In the genomic region with DNA sequence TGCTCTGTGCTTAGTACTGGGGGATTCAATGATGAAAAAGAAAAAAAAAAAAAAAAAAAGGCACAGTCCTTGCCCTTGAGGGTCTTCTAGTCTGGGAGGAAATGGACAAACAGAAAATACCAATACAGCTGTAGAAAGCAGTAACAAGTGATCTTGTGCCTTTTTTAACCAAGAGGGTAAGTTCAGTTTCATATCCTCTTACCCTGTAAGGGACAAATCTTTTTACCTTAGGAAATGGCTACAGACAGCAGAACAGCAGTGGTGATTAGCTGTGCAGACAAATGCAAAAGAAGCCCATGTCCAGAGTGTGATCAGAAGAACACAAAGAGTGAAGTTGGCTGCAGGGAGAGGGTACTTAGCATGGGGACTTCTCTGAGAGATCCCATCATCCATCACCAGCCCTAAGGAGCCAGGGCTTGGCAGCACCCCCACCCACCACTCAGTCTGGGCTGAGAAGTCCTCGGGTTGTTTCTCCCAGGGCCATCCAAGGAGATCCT, we compare ENCODE assay signal across 12 cellular contexts.
DNase-seq lines count a peak whose midpoint lies in the region; ATAC-seq, FAIRE-seq and TF ChIP-seq lines count a peak whose summit lies in the region.
"Had no signal": no experiment of that assay in that cellular context is flagged by ENCODE, and none has a peak within 500 bp of the region (broad histone marks: within the 10 kb centered on the region; RNA-seq: fewer than 3 reads in every experiment).

No MANE protein-coding gene starts in this region.

- H3K4me3 ChIP-seq in body of pancreas = no peak overlapping the region
- H3K4me3 ChIP-seq: lung had no signal

- ATAC-seq in GM19438 (IDR thresholded peaks at IDR 0.05; ENCODE audit: low read depth, unreplicated experiment) (peak; percentile 69), HG03066 (IDR thresholded peaks at IDR 0.05; ENCODE audit: low read depth, unreplicated experiment) (peak; percentile 57), body of pancreas (peak; percentile 16)

- DNase-seq in D721Med (ENCODE audit: insufficient read length, low spot score) (no peak), body of pancreas (no peak), glomerular visceral epithelial cell (ENCODE audit: extremely low spot score) (no peak), KG1 (lab: John Stamatoyannopoulos, UW) (no peak), NCI-H1417 (lab: John Stamatoyannopoulos, UW) (no peak), NCI-H446 (lab: John Stamatoyannopoulos, UW) (no peak)
- DNase-seq: anterior cingulate cortex, Karpas-422, WERI-Rb-1 had no signal

- no peaks in the 10 kb centered on the region for H3K27me3 ChIP-seq in body of pancreas

- TF ChIP-seq CTCF in D721Med (IDR thresholded peaks at IDR 0.05; ENCODE audit: insufficient read depth, missing control alignments) (no peak), body of pancreas (IDR thresholded peaks at IDR 0.05) (no peak)

- H3K36me3 ChIP-seq in body of pancreas (replicated peaks in 1 of 2; ENCODE audit: insufficient read depth in 1 of 2, low read depth in 2 of 2) = no peaks in the 10 kb centered on the region
- H3K36me3 ChIP-seq: WERI-Rb-1 had no signal

- H3K27ac ChIP-seq in body of pancreas = peak overlapping the region; percentile 32 to 77 (median 54)
- H3K27ac ChIP-seq: WERI-Rb-1 had no signal

- intact Hi-C loops in body of pancreas (cut with DNase I) = no loop called here

- WGBS in body of pancreas, 2 donors = 67% methylated on average over 1 of the region's 1 CpG

- peaks cover 14% of the 10 kb centered on the region for H3K4me1 ChIP-seq in body of pancreas

- peak; percentile 68 for FAIRE-seq in D721Med (lab: Jason Lieb, UNC)

- H3K9me3 ChIP-seq in body of pancreas = no peaks in the 10 kb centered on the region

- no peak for TF ChIP-seq POLR2A in body of pancreas (IDR thresholded peaks at IDR 0.05)

Comparison
In these comparisons a context has a peak if more than half of its experiments do, and no peak if none do; other contexts are left out.
1. ATAC-seq: peak in every context shown above with its lines; median percentile 69 in GM19438; 57 in HG03066; 16 in body of pancreas.